In genomic region chr11:26901162-26901561, GRCh38 we compare ENCODE assay signal across 20 cellular contexts.
DNase-seq lines count a peak whose midpoint lies in the region; ATAC-seq and TF ChIP-seq lines count a peak whose summit lies in the region.
"Had no signal": no experiment of that assay in that cellular context is flagged by ENCODE, and none has a peak within 500 bp of the region (broad histone marks: within the 10 kb centered on the region; RNA-seq: fewer than 3 reads in every experiment).

No MANE protein-coding gene starts in this region.

- no peak overlapping the region for H3K4me2 ChIP-seq in fibroblast of lung (ENCODE audit: extremely low read depth, insufficient read depth, low read length)
- H3K4me2 ChIP-seq: A549 had no signal

- H3K79me2 ChIP-seq in fibroblast of lung (ENCODE audit: control insufficient read depth, insufficient read depth, low read length), result no peaks in the 10 kb centered on the region

- H3K9me3 Mint-ChIP-seq in activated CD8-positive, alpha-beta T cell treated with anti-CD3 and anti-CD28 coated beads, Interleukin-2, amount 10 ng/mL, durations not matched to agents 7 days and 5 days (ENCODE audit: insufficient read depth), result peaks cover 4% of the 10 kb centered on the region
- H3K9me3 Mint-ChIP-seq: activated CD4-positive, alpha-beta memory T cell treated with anti-CD3 and anti-CD28 coated beads for 36 hours had no signal

- H3K36me3 Mint-ChIP-seq in activated CD8-positive, alpha-beta T cell treated with anti-CD3 and anti-CD28 coated beads, Interleukin-2, amount 10 ng/mL, durations not matched to agents 7 days and 5 days (ENCODE audit: low read depth), result no peaks in the 10 kb centered on the region
- H3K36me3 Mint-ChIP-seq: activated CD4-positive, alpha-beta memory T cell treated with anti-CD3 and anti-CD28 coated beads for 36 hours had no signal

- H3K4me1 Mint-ChIP-seq in activated CD8-positive, alpha-beta T cell treated with anti-CD3 and anti-CD28 coated beads, Interleukin-2, amount 10 ng/mL, durations not matched to agents 7 days and 5 days (ENCODE audit: low read depth), result no peaks in the 10 kb centered on the region
- H3K4me1 Mint-ChIP-seq: activated B cell treated with CpG ODN at 0.5 μM for 24 hours; stimulated activated naive CD8-positive, alpha-beta T cell treated with anti-CD3 and anti-CD28 coated beads, Interleukin-15, amount 100 ng/mL, for 72 hours had no signal

- no peak overlapping the region for H3K27ac Mint-ChIP-seq in activated CD8-positive, alpha-beta T cell treated with anti-CD3 and anti-CD28 coated beads, Interleukin-2, amount 10 ng/mL, durations not matched to agents 7 days and 5 days
- H3K27ac Mint-ChIP-seq: activated B cell treated with CpG ODN at 0.5 μM for 24 hours; activated CD4-positive, alpha-beta memory T cell treated with anti-CD3 and anti-CD28 coated beads for 36 hours; stimulated activated naive CD8-positive, alpha-beta T cell treated with anti-CD3 and anti-CD28 coated beads, Interleukin-15, amount 100 ng/mL, for 72 hours had no signal

- CTCF ChIA-PET in AG04449 (lab: Yijun Ruan, JAX), result no interaction called here
- CTCF ChIA-PET in activated CD8-positive, alpha-beta T cell treated with anti-CD3 and anti-CD28 coated beads, Interleukin-2, amount 10 ng/mL, durations not matched to agents 7 days and 5 days (lab: Charles Lee), result no interaction called here

- H3K36me3 ChIP-seq in SK-N-MC (ENCODE audit: insufficient read depth, low read length), result no peaks in the 10 kb centered on the region
- H3K36me3 ChIP-seq in fibroblast of lung (ENCODE audit: control insufficient read depth, insufficient read depth, low read length), result no peaks in the 10 kb centered on the region
- H3K36me3 ChIP-seq in upper lobe of right lung, result no peaks in the 10 kb centered on the region
- H3K36me3 ChIP-seq: neutrophil had no signal

- no peaks in the 10 kb centered on the region for H4K20me1 ChIP-seq in fibroblast of lung (ENCODE audit: control insufficient read depth, extremely low read depth, insufficient read depth, low read length)

- no peak overlapping the region for H2AFZ ChIP-seq in fibroblast of lung (ENCODE audit: low read length)

- H3K27me3 ChIP-seq in fibroblast of lung (ENCODE audit: control insufficient read depth, insufficient read depth, low read length) (no peaks in the 10 kb centered on the region), upper lobe of right lung (no peaks in the 10 kb centered on the region)
- H3K27me3 ChIP-seq: body of pancreas, neutrophil had no signal

- H3K4me1 ChIP-seq in fibroblast of lung (ENCODE audit: control insufficient read depth, extremely low read depth, insufficient read depth, low read length) (no peaks in the 10 kb centered on the region), upper lobe of right lung (no peaks in the 10 kb centered on the region)
- H3K4me1 ChIP-seq: A549, body of pancreas had no signal

- no peak for ATAC-seq in activated CD8-positive, alpha-beta T cell treated with anti-CD3 and anti-CD28 coated beads, Interleukin-2, amount 10 ng/mL, durations not matched to agents 7 days and 5 days
- ATAC-seq in upper lobe of right lung, result no peak
- ATAC-seq: A549; body of pancreas; Panc1; stimulated activated naive CD8-positive, alpha-beta T cell treated with anti-CD3 and anti-CD28 coated beads, Interleukin-15, amount 100 ng/mL, for 72 hours had no signal

- H3K9me3 ChIP-seq in SK-N-MC (ENCODE audit: low read depth, low read length), result no peaks in the 10 kb centered on the region
- no peaks in the 10 kb centered on the region for H3K9me3 ChIP-seq in fibroblast of lung (ENCODE audit: control insufficient read depth, insufficient read depth, low read depth, low read length)
- H3K9me3 ChIP-seq in upper lobe of right lung, result no peaks in the 10 kb centered on the region
- H3K9me3 ChIP-seq: A549, body of pancreas, neutrophil had no signal

- no peak overlapping the region for H3K27ac ChIP-seq in SK-N-MC
- no peak overlapping the region for H3K27ac ChIP-seq in fibroblast of lung (ENCODE audit: insufficient read depth, low read length)
- no peak overlapping the region for H3K27ac ChIP-seq in upper lobe of right lung
- H3K27ac ChIP-seq: A549, body of pancreas, neutrophil had no signal

- TF ChIP-seq CTCF in AG04449 (IDR thresholded peaks at IDR 0.05; ENCODE audit: insufficient read depth, low read length, missing control alignments) (no peak), fibroblast of lung (conservative IDR thresholded peaks at IDR 0.05 in 1 of 2, IDR thresholded peaks at IDR 0.05 in 1 of 2; ENCODE audit: low read depth in 1 of 2, low read length in 2 of 2) (no peak), upper lobe of right lung (IDR thresholded peaks at IDR 0.05) (no peak)

- H3K4me3 Mint-ChIP-seq in activated CD8-positive, alpha-beta T cell treated with anti-CD3 and anti-CD28 coated beads, Interleukin-2, amount 10 ng/mL, durations not matched to agents 7 days and 5 days, result no peak overlapping the region
- H3K4me3 Mint-ChIP-seq: activated B cell treated with CpG ODN at 0.5 μM for 24 hours; activated CD4-positive, alpha-beta memory T cell treated with anti-CD3 and anti-CD28 coated beads for 36 hours; stimulated activated naive CD8-positive, alpha-beta T cell treated with anti-CD3 and anti-CD28 coated beads, Interleukin-15, amount 100 ng/mL, for 72 hours had no signal

- H3K9ac ChIP-seq in SK-N-MC (ENCODE audit: insufficient read length) (no peak overlapping the region), fibroblast of lung (ENCODE audit: insufficient read depth, low read length) (no peak overlapping the region)

- POLR2A ChIA-PET in AG04449 (lab: Yijun Ruan, JAX), result no interaction called here
- POLR2A ChIA-PET in activated CD8-positive, alpha-beta T cell treated with anti-CD3 and anti-CD28 coated beads, Interleukin-2, amount 10 ng/mL, durations not matched to agents 7 days and 5 days (lab: Charles Lee), result no interaction called here

- H3K4me3 ChIP-seq in AG04449 (ENCODE audit: low read depth, low read length) (no peak overlapping the region), SK-N-MC (no peak overlapping the region), fibroblast of lung (replicated peaks in 1 of 4; ENCODE audit: control extremely low read depth in 1 of 4, insufficient read depth in 1 of 4, low read depth in 3 of 4, low read length in 4 of 4) (no peak overlapping the region), upper lobe of right lung (no peak overlapping the region)
- H3K4me3 ChIP-seq: A549, body of pancreas had no signal

- no peaks in the 10 kb centered on the region for H3K27me3 Mint-ChIP-seq in activated CD8-positive, alpha-beta T cell treated with anti-CD3 and anti-CD28 coated beads, Interleukin-2, amount 10 ng/mL, durations not matched to agents 7 days and 5 days (ENCODE audit: low read depth)
- H3K27me3 Mint-ChIP-seq: activated B cell treated with CpG ODN at 0.5 μM for 24 hours; activated CD4-positive, alpha-beta memory T cell treated with anti-CD3 and anti-CD28 coated beads for 36 hours; stimulated activated naive CD8-positive, alpha-beta T cell treated with anti-CD3 and anti-CD28 coated beads, Interleukin-15, amount 100 ng/mL, for 72 hours had no signal

- intact Hi-C loops in upper lobe of right lung (cut with DNase I), result no loop called here

- DNase-seq in AG04449 (ENCODE audit: low read depth, low spot score) (peak; percentile 17), SK-N-MC (ENCODE audit: low read depth, low spot score) (peak; percentile 59), fibroblast of lung (ENCODE audit: low read depth in 2 of 2) (peak; percentile 13 to 63), renal cortical epithelial cell (ENCODE audit: low read depth) (peak; percentile 70), upper lobe of right lung (no peak), SW480 (ENCODE audit: low spot score) (no peak), COR-L47 (lab: John Stamatoyannopoulos, UW) (no peak)
- DNase-seq in activated CD8-positive, alpha-beta T cell treated with anti-CD3 and anti-CD28 coated beads, Interleukin-2, amount 10 ng/mL, durations not matched to agents 7 days and 5 days, result no peak
- DNase-seq: activated B cell treated with CpG ODN at 0.5 μM for 24 hours; activated CD4-positive, alpha-beta memory T cell treated with anti-CD3 and anti-CD28 coated beads for 36 hours; activated naive CD4-positive, alpha-beta T cell treated with Interleukin-2 at 50 U/mL for 16 hours; activated T-cell treated with anti-CD3 and anti-CD28 coated beads, Interleukin-2, amount 50 U/mL, for 1 hour; body of pancreas; NCI-H2107; NCI-H526 treated with DMSO at 0.1 percent for 48 hours; stimulated activated naive CD8-positive, alpha-beta T cell treated with anti-CD3 and anti-CD28 coated beads, Interleukin-15, amount 100 ng/mL, for 72 hours; T-helper 9 cell had no signal

Comparison
In these comparisons a context has a peak if more than half of its experiments do, and no peak if none do; other contexts are left out.
1. DNase-seq: peak in AG04449 (single experiment), SK-N-MC (single experiment), fibroblast of lung (2 of 2) and renal cortical epithelial cell (single experiment); none in activated CD8-positive, alpha-beta T cell treated with anti-CD3 and anti-CD28 coated beads, Interleukin-2, amount 10 ng/mL, durations not matched to agents 7 days and 5 days (single experiment), upper lobe of right lung (single experiment), SW480 (single experiment) and COR-L47 (single experiment).